Comparison of ENCODE assay signal across 31 cellular contexts in genomic region chr19:50221087-50221486, GRCh38. TPM values are rescaled to one million over a fixed set of nuclear protein-coding genes. Genes with fewer than 3 reads are reported as not detected.
DNase-seq lines count a peak whose midpoint lies in the region; ATAC-seq, FAIRE-seq and TF ChIP-seq lines count a peak whose summit lies in the region.
"Had no signal": no experiment of that assay in that cellular context is flagged by ENCODE, and none has a peak within 500 bp of the region (broad histone marks: within the 10 kb centered on the region; RNA-seq: fewer than 3 reads in every experiment).

No MANE protein-coding gene starts in this region.

- H3K36me3 ChIP-seq in HepG2 (replicated peaks in 1 of 2; ENCODE audit: control insufficient read depth in 1 of 2, insufficient read depth in 2 of 2, low read length in 2 of 2) (peaks cover 0 to 13% of the 10 kb centered on the region in 2 experiments; a peak in 2 of 5 replicates), right lobe of liver (peaks cover 0 to 22% (median 8%) of the 10 kb centered on the region in 4 donors), H1 (ENCODE audit: control insufficient read depth in 2 of 4, insufficient read depth in 4 of 4, low read length in 3 of 4) (peaks cover 0 to 12% (median 1%) of the 10 kb centered on the region in 4 experiments; a peak in 4 of 8 replicates), neuronal stem cell (replicated peaks in 1 of 2; ENCODE audit: control insufficient read depth in 2 of 2, insufficient read depth in 2 of 2, low read length in 2 of 2) (peaks cover 0 to 8% of the 10 kb centered on the region in 2 donors)
- H3K36me3 ChIP-seq: BE2C, BLaER1 had no signal

- H3K18ac ChIP-seq in H1 (ENCODE audit: extremely low read depth, low read length) (no peak overlapping the region), neuronal stem cell (ENCODE audit: low read length) (no peak overlapping the region)

- H2BK12ac ChIP-seq in H1 (ENCODE audit: low read depth, low read length), result no peak overlapping the region
- no peak overlapping the region for H2BK12ac ChIP-seq in neuronal stem cell (ENCODE audit: low read length)

- H3K9ac ChIP-seq in HepG2 (ENCODE audit: insufficient read depth, low read depth, low read length), result no peak overlapping the region
- no peak overlapping the region for H3K9ac ChIP-seq in H1 (replicated peaks in 1 of 4; ENCODE audit: extremely low read depth in 1 of 4, low read depth in 3 of 4, low read length in 3 of 4)
- no peak overlapping the region for H3K9ac ChIP-seq in neuronal stem cell (ENCODE audit: low read depth, low read length, poor library complexity)
- H3K9ac ChIP-seq: BLaER1 had no signal

- no peaks in the 10 kb centered on the region for H4K20me1 ChIP-seq in HepG2 (ENCODE audit: insufficient read depth, low read length)
- peaks cover 0 to 4% of the 10 kb centered on the region in 2 experiments for H4K20me1 ChIP-seq in H1 (replicated peaks in 1 of 2; ENCODE audit: control insufficient read depth in 1 of 2, insufficient read depth in 2 of 2, low read length in 2 of 2)
- H4K20me1 ChIP-seq: BLaER1 had no signal

- H3K14ac ChIP-seq in H1 (ENCODE audit: insufficient read length) (no peak overlapping the region), neuronal stem cell (ENCODE audit: low read length) (no peak overlapping the region)

- TF ChIP-seq CTCF in HepG2 (CRISPR knock-in tag; IDR thresholded peaks at IDR 0.05) (no peak), right lobe of liver (IDR thresholded peaks at IDR 0.05) (no peak), H1 (IDR thresholded peaks at IDR 0.05; ENCODE audit: control extremely low read depth in 1 of 3, insufficient read depth in 1 of 3, low read depth in 1 of 3, low read length in 3 of 3) (no peak)

- H3K4me1 ChIP-seq in HepG2 (ENCODE audit: insufficient read depth, low read length) (no peaks in the 10 kb centered on the region), right lobe of liver (no peaks in the 10 kb centered on the region), H1 (replicated peaks in 1 of 4; ENCODE audit: control insufficient read depth in 3 of 4, insufficient read depth in 4 of 4, low read length in 3 of 4) (no peaks in the 10 kb centered on the region), neuronal stem cell (ENCODE audit: control insufficient read depth in 2 of 2, insufficient read depth in 1 of 2, low read depth in 1 of 2, low read length in 2 of 2) (no peaks in the 10 kb centered on the region)
- H3K4me1 ChIP-seq: BE2C, BLaER1, Caco-2 had no signal

- CTCF ChIA-PET in HepG2 (lab: Yijun Ruan, JAX; ENCODE audit: low intra/inter-chr PET ratio, low total read pairs) (no interaction called here), H1 (lab: Charles Lee; ENCODE audit: partially characterized antibody) (interaction anchor here (0.9 to 2.3 kb wide), 3 partner anchors 13 to 55 kb away, joined by 3 to 5 read pairs (median 3); no protein-coding TSS in a partner anchor)

- BruUV-seq in HepG2 (replicated peaks; lab: Mats Ljungman, UMichigan), result no TSS peak

- H4K91ac ChIP-seq in H1 (replicated peaks; ENCODE audit: insufficient read length, low read length) (no peak overlapping the region), neuronal stem cell (ENCODE audit: low read depth, low read length, poor library complexity) (no peak overlapping the region)

- H2AFZ ChIP-seq in HepG2 (ENCODE audit: low read length), result no peak overlapping the region
- H2AFZ ChIP-seq in H1 (ENCODE audit: low read length), result no peak overlapping the region
- H2AFZ ChIP-seq in neuronal stem cell (ENCODE audit: low read length), result no peak overlapping the region

- no peak overlapping the region for H4K8ac ChIP-seq in H1 (ENCODE audit: extremely low read depth, insufficient read depth, low read length)
- peak overlapping the region; percentile 33 for H4K8ac ChIP-seq in neuronal stem cell (ENCODE audit: low read depth, low read length)

- no peak overlapping the region for H4K5ac ChIP-seq in H1 (ENCODE audit: insufficient read length, low read depth, low read length)

- POLR2A ChIA-PET in HepG2 (lab: Yijun Ruan, JAX) (no interaction called here), H1 (lab: Charles Lee; ENCODE audit: partially characterized antibody) (no interaction called here)

- H3K27ac ChIP-seq in HepG2 (ENCODE audit: extremely low read length, insufficient read depth, low read length), result no peak overlapping the region
- no peak overlapping the region for H3K27ac ChIP-seq in right lobe of liver
- no peak overlapping the region for H3K27ac ChIP-seq in H1 (ENCODE audit: low read depth, low read length)
- no peak overlapping the region for H3K27ac ChIP-seq in neuronal stem cell (replicated peaks; ENCODE audit: low read length)
- H3K27ac ChIP-seq: 22Rv1, BLaER1 had no signal

- no peak for TF ChIP-seq RAD21 in HepG2 (CRISPR knock-in tag; IDR thresholded peaks at IDR 0.05)
- no peak for TF ChIP-seq RAD21 in H1 (IDR thresholded peaks at IDR 0.05 in 1 of 2, conservative IDR thresholded peaks at IDR 0.05 in 1 of 2; ENCODE audit: low read depth in 2 of 2, low read length in 2 of 2)

- H2BK5ac ChIP-seq in H1 (ENCODE audit: low read depth, low read length), result no peak overlapping the region
- H2BK5ac ChIP-seq in neuronal stem cell (ENCODE audit: low read length), result no peak overlapping the region

- 62% methylated on average over 4 of the region's 7 CpGs for WGBS in HepG2 (ENCODE audit: low lambda C conversion rate)
- no CpG with 5 or more reads among the region's 7 CpGs for WGBS in right lobe of liver (ENCODE audit: insufficient coverage, low coverage, low lambda C conversion rate, missing lambda C conversion rate)
- WGBS in H1 (ENCODE audit: extremely low coverage in 1 of 2, insufficient coverage in 1 of 2, insufficient read length in 1 of 2, insufficient replicate concordance in 2 of 2, low coverage in 1 of 2, low lambda C conversion rate in 2 of 2, missing lambda C conversion rate in 1 of 2), 2 experiments, result 81% methylated on average over 7 of the region's 7 CpGs; no CpG with 5 or more reads in 1 of the 2 experiments
- no CpG with 5 or more reads among the region's 7 CpGs for WGBS in neuronal stem cell (ENCODE audit: extremely low coverage in 2 of 2, insufficient read length in 2 of 2, insufficient replicate concordance in 1 of 2), 2 donors

- in situ Hi-C loops in HepG2 (cut with HindIII; ENCODE audit: extremely low pct_ligation_motif_present, low pct_unique_long_range_greater_than_20kb), result no loop called here

- H3K4me3 ChIP-seq in HepG2 (replicated peaks in 1 of 3; ENCODE audit: insufficient read depth in 1 of 3, low read depth in 2 of 3, low read length in 3 of 3) (no peak overlapping the region), right lobe of liver (no peak overlapping the region), H1 (ENCODE audit: extremely low read depth in 1 of 4, insufficient read depth in 2 of 4, low read depth in 3 of 4, low read length in 4 of 4) (no peak overlapping the region), neuronal stem cell (ENCODE audit: low read length in 2 of 2) (no peak overlapping the region)
- H3K4me3 ChIP-seq: BLaER1, GM12878 had no signal

- H2AK5ac ChIP-seq in H1 (ENCODE audit: low read depth, low read length) (no peak overlapping the region), neuronal stem cell (ENCODE audit: low read depth, low read length) (no peak overlapping the region)

- H3K4ac ChIP-seq in H1 (replicated peaks; ENCODE audit: insufficient read length, low read depth, low read length), result no peak overlapping the region
- H3K4ac ChIP-seq in neuronal stem cell (ENCODE audit: low read length), result no peak overlapping the region

- TF ChIP-seq POLR2A in HepG2 (IDR thresholded peaks at IDR 0.05; ENCODE audit: insufficient read depth in 1 of 2, low read depth in 2 of 2, low read length in 2 of 2) (no peak), right lobe of liver (IDR thresholded peaks at IDR 0.05) (no peak), H1 (IDR thresholded peaks at IDR 0.05; ENCODE audit: control extremely low read depth in 1 of 2, low read depth in 2 of 2, low read length in 2 of 2) (no peak)

- no peak for FAIRE-seq in HepG2 (lab: Jason Lieb, UNC)
- FAIRE-seq in H1 (lab: Jason Lieb, UNC), result no peak
- FAIRE-seq: GM12878, GM12892, GM18507 had no signal

- H3K79me2 ChIP-seq in HepG2 (ENCODE audit: insufficient read depth, low read length) (no peaks in the 10 kb centered on the region), H1 (ENCODE audit: control insufficient read depth in 1 of 2, insufficient read depth in 2 of 2, low read length in 2 of 2) (no peaks in the 10 kb centered on the region)

- no peak overlapping the region for H3K23ac ChIP-seq in H1 (ENCODE audit: insufficient read length)
- no peak overlapping the region for H3K23ac ChIP-seq in neuronal stem cell (ENCODE audit: low read depth, low read length, poor library complexity)

- no peak overlapping the region for H2BK120ac ChIP-seq in H1 (replicated peaks; ENCODE audit: low read depth, low read length)
- H2BK120ac ChIP-seq in neuronal stem cell (ENCODE audit: low read depth, low read length), result no peak overlapping the region

- no peaks in the 10 kb centered on the region for H3K9me3 ChIP-seq in HepG2 (ENCODE audit: low read length)
- no peaks in the 10 kb centered on the region for H3K9me3 ChIP-seq in right lobe of liver
- no peaks in the 10 kb centered on the region for H3K9me3 ChIP-seq in H1 (ENCODE audit: insufficient read depth in 2 of 2, low read depth in 1 of 2, low read length in 1 of 2)
- peaks cover 0 to 9% of the 10 kb centered on the region in 2 donors for H3K9me3 ChIP-seq in neuronal stem cell (replicated peaks in 1 of 2; ENCODE audit: control insufficient read depth in 2 of 2, insufficient read depth in 1 of 2, low read depth in 1 of 2, low read length in 2 of 2)
- H3K9me3 ChIP-seq: BE2C, Caco-2 had no signal

- no peaks in the 10 kb centered on the region for H3K79me1 ChIP-seq in H1 (ENCODE audit: low read depth, low read length)
- no peaks in the 10 kb centered on the region for H3K79me1 ChIP-seq in neuronal stem cell (ENCODE audit: low read depth, low read length)

- no peak overlapping the region for H2BK20ac ChIP-seq in H1 (ENCODE audit: low read length)

- H2BK15ac ChIP-seq in H1 (ENCODE audit: low read length) (no peak overlapping the region), neuronal stem cell (ENCODE audit: low read length) (no peak overlapping the region)

- ATAC-seq in HepG2 (no peak), right lobe of liver (no peak)
- ATAC-seq: CD8-positive, alpha-beta T cell; GM12878 had no signal

- intact Hi-C loops in HepG2 (cut with micrococcal nuclease; ENCODE audit: unreplicated experiment) (no loop called here), right lobe of liver (cut with DNase I) (no loop called here)

- no peak for TF ChIP-seq EP300 in HepG2 (IDR thresholded peaks at IDR 0.05; ENCODE audit: low read depth in 2 of 2, low read length in 2 of 2)
- TF ChIP-seq EP300 in HepG2 (CRISPR knock-in tag; IDR thresholded peaks at IDR 0.05; ENCODE audit: borderline replicate concordance), result no peak
- no peak for TF ChIP-seq EP300 in H1 (IDR thresholded peaks at IDR 0.05; ENCODE audit: borderline replicate concordance in 1 of 2, low read depth in 2 of 2, low read length in 2 of 2)

- H3K23me2 ChIP-seq in H1 (ENCODE audit: low read depth, low read length), result no peaks in the 10 kb centered on the region

- H3K27me3 ChIP-seq in HepG2 (ENCODE audit: control insufficient read depth in 1 of 2, insufficient read depth in 2 of 2, low read length in 2 of 2), result no peaks in the 10 kb centered on the region
- H3K27me3 ChIP-seq in right lobe of liver, result no peaks in the 10 kb centered on the region
- no peaks in the 10 kb centered on the region for H3K27me3 ChIP-seq in H1 (replicated peaks in 1 of 4; ENCODE audit: control insufficient read depth in 3 of 4, extremely low read depth in 1 of 4, insufficient read depth in 3 of 4, low read length in 3 of 4)
- no peaks in the 10 kb centered on the region for H3K27me3 ChIP-seq in neuronal stem cell (ENCODE audit: control insufficient read depth in 3 of 3, insufficient read depth in 3 of 3, low read depth in 1 of 3, low read length in 3 of 3)
- H3K27me3 ChIP-seq: BE2C, BLaER1 had no signal

- no peak for DNase-seq in HepG2 (ENCODE audit: low spot score)
- no peak for DNase-seq in right lobe of liver
- DNase-seq in H1 (ENCODE audit: low read depth in 1 of 2, low spot score in 2 of 2), result no peak
- DNase-seq in neuronal stem cell (ENCODE audit: low spot score), result no peak
- DNase-seq in NCI-H187 treated with DMSO at 0.1 percent for 48 hours (lab: John Stamatoyannopoulos, UW), result no peak
- DNase-seq in NCI-H2171 treated with DMSO at 0.1 percent for 48 hours (lab: John Stamatoyannopoulos, UW), result no peak
- no peak for DNase-seq in D341Med (ENCODE audit: low spot score)
- DNase-seq: ACHN; BE2C; C1 segment of cervical spinal cord; Caco-2; Calu3; CD4-positive, alpha-beta T cell; CD8-positive, alpha-beta T cell; DMS 273 treated with DMSO at 0.1 percent for 48 hours; DMS153; DMS53; DMS79; DND-41; EL; GDM1 had no signal

- H3K56ac ChIP-seq in H1 (replicated peaks; ENCODE audit: insufficient read length, low read depth, low read length), result no peak overlapping the region

- no peak overlapping the region for H3K4me2 ChIP-seq in HepG2 (ENCODE audit: low read depth, low read length)
- H3K4me2 ChIP-seq in H1 (ENCODE audit: insufficient read depth in 1 of 2, low read depth in 2 of 2, low read length in 2 of 2), result no peak overlapping the region
- no peak overlapping the region for H3K4me2 ChIP-seq in neuronal stem cell (ENCODE audit: insufficient read depth, low read length, poor library complexity, severe bottlenecking)
- H3K4me2 ChIP-seq: BLaER1 had no signal

RNA-seq across cellular contexts. Expression of gene MYH14, which starts 17.7 kb away (rescaled TPM):
- total RNA-seq in HepG2 (2016; rRNA removed; fragmentation: Illumina TruSeq; extraction: Trizol) (5.5 and 6.4 TPM in 2 replicates), right lobe of liver (10 to 100 TPM; 49.1 to 89.0 (median 65.8) TPM)
- total RNA-seq in HepG2 (2016; cell fraction: cytosol; rRNA removed; fragmentation: Illumina TruSeq; extraction: Trizol; ENCODE audit: low read depth), result 0.53 and 0.61 TPM in 2 replicates
- 4.9 and 6.5 TPM in 2 replicates for total RNA-seq in HepG2 (2016; cell fraction: insoluble cytoplasmic fraction; rRNA removed; fragmentation: Illumina TruSeq; extraction: Trizol)
- 2.1 and 2.4 TPM in 2 replicates for total RNA-seq in HepG2 (2016; cell fraction: membrane; rRNA removed; fragmentation: Illumina TruSeq; extraction: Trizol)
- 4.0 and 5.6 TPM in 2 replicates for total RNA-seq in HepG2 (2016; cell fraction: nucleus; rRNA removed; fragmentation: Illumina TruSeq; extraction: Trizol)
- polyA plus RNA-seq in HepG2 (2011; rRNA removed) (5.8 and 8.0 TPM in 2 replicates), H1 (2011; rRNA removed) (17.3 and 25.3 TPM in 2 replicates)
- polyA plus RNA-seq in HepG2 (2011; cell fraction: cytosol; rRNA removed), result 5.0 and 5.4 TPM in 2 replicates
- 15.1 and 15.8 TPM in 2 replicates for polyA plus RNA-seq in HepG2 (2011; cell fraction: nucleus; rRNA removed)
- polyA plus RNA-seq in HepG2 (2012), result 5.1 and 8.9 TPM in 2 replicates
- polyA plus RNA-seq in HepG2 (2016; cell fraction: cytosol; fragmentation: Illumina TruSeq; extraction: Trizol; ENCODE audit: low read depth), result 0.88 and 1.1 TPM in 2 replicates
- 6.6 and 11.4 TPM in 2 replicates for polyA plus RNA-seq in HepG2 (2016; cell fraction: insoluble cytoplasmic fraction; fragmentation: Illumina TruSeq; extraction: Trizol; ENCODE audit: low read depth)
- 1.4 and 1.7 TPM in 2 replicates for polyA plus RNA-seq in HepG2 (2016; cell fraction: membrane; fragmentation: Illumina TruSeq; extraction: Trizol; ENCODE audit: low read depth)
- polyA plus RNA-seq in HepG2 (2016; cell fraction: nucleus; fragmentation: Illumina TruSeq; extraction: Trizol; ENCODE audit: insufficient read depth, low read depth), result 14.3 and 14.6 TPM in 2 replicates
- 22.4 TPM in 1 of 2 replicates, not detected in the other for polyA minus RNA-seq in HepG2 (2011; rRNA and poly(A)+ RNA removed; ENCODE audit: low replicate concordance)
- 11.9 and 12.9 TPM in 2 replicates for polyA minus RNA-seq in HepG2 (2011; cell fraction: cytosol; rRNA and poly(A)+ RNA removed)
- polyA minus RNA-seq in HepG2 (2011; cell fraction: nucleus; rRNA and poly(A)+ RNA removed), result 9.0 TPM in 2 replicates
- 25.7 and 28.6 TPM in 2 replicates for total RNA-seq in H1 (2021; fragmentation: NEBNext Ultra II Directional; extraction: Animal tissue kit (Norgen Biotek cat#: 25700))
- 19.4 TPM for polyA plus RNA-seq in H1 (2011; cell fraction: cytosol; rRNA removed)
- 34.3 TPM for polyA plus RNA-seq in H1 (2011; cell fraction: nucleus; rRNA removed)
- 13.5 to 25.2 TPM (median 23.2 TPM) in 4 replicates for polyA plus RNA-seq in H1 (2012, experiment 1 of 2)
- 12.8 TPM for polyA plus RNA-seq in H1 (2012, experiment 2 of 2)
- polyA plus RNA-seq in H1 (2013, experiment 1 of 2), result 11.0 TPM
- 10.4 TPM for polyA plus RNA-seq in H1 (2013, experiment 2 of 2)
- polyA minus RNA-seq in H1 (2011; rRNA and poly(A)+ RNA removed), result 16.9 and 19.5 TPM in 2 replicates
- polyA minus RNA-seq in H1 (2011; cell fraction: cytosol; rRNA and poly(A)+ RNA removed), result 19.5 TPM
- 26.9 TPM for polyA minus RNA-seq in H1 (2011; cell fraction: nucleus; rRNA and poly(A)+ RNA removed)
- polyA plus RNA-seq in neuronal stem cell (2013, experiment 1 of 2), result 4.1 TPM
- 4.0 TPM for polyA plus RNA-seq in neuronal stem cell (2013, experiment 2 of 2)
- total RNA-seq: CD4-positive, alpha-beta T cell; CD8-positive, alpha-beta T cell had no signal
- polyA plus RNA-seq: AG04450 had no signal

RNA-seq across cellular contexts. Expression of gene IZUMO2, which starts 58.0 kb away (rescaled TPM):
- total RNA-seq in HepG2 (2016; rRNA removed; fragmentation: Illumina TruSeq; extraction: Trizol) (not detected in 2 replicates), right lobe of liver (not detected)
- total RNA-seq in HepG2 (2016; cell fraction: cytosol; rRNA removed; fragmentation: Illumina TruSeq; extraction: Trizol; ENCODE audit: low read depth), result not detected in 2 replicates
- not detected in 2 replicates for total RNA-seq in HepG2 (2016; cell fraction: insoluble cytoplasmic fraction; rRNA removed; fragmentation: Illumina TruSeq; extraction: Trizol)
- not detected in 2 replicates for total RNA-seq in HepG2 (2016; cell fraction: membrane; rRNA removed; fragmentation: Illumina TruSeq; extraction: Trizol)
- not detected in 2 replicates for total RNA-seq in HepG2 (2016; cell fraction: nucleus; rRNA removed; fragmentation: Illumina TruSeq; extraction: Trizol)
- polyA plus RNA-seq in HepG2 (2011; rRNA removed) (not detected in 2 replicates), H1 (2011; rRNA removed) (1.9 TPM in 2 replicates)
- polyA plus RNA-seq in HepG2 (2011; cell fraction: cytosol; rRNA removed), result not detected in 2 replicates
- polyA plus RNA-seq in HepG2 (2011; cell fraction: nucleus; rRNA removed), result not detected in 2 replicates
- polyA plus RNA-seq in HepG2 (2012), result not detected in 2 replicates
- not detected in 2 replicates for polyA plus RNA-seq in HepG2 (2016; cell fraction: cytosol; fragmentation: Illumina TruSeq; extraction: Trizol; ENCODE audit: low read depth)
- not detected in 2 replicates for polyA plus RNA-seq in HepG2 (2016; cell fraction: insoluble cytoplasmic fraction; fragmentation: Illumina TruSeq; extraction: Trizol; ENCODE audit: low read depth)
- not detected in 2 replicates for polyA plus RNA-seq in HepG2 (2016; cell fraction: membrane; fragmentation: Illumina TruSeq; extraction: Trizol; ENCODE audit: low read depth)
- not detected in 2 replicates for polyA plus RNA-seq in HepG2 (2016; cell fraction: nucleus; fragmentation: Illumina TruSeq; extraction: Trizol; ENCODE audit: insufficient read depth, low read depth)
- polyA minus RNA-seq in HepG2 (2011; rRNA and poly(A)+ RNA removed; ENCODE audit: low replicate concordance), result not detected in 2 replicates
- polyA minus RNA-seq in HepG2 (2011; cell fraction: cytosol; rRNA and poly(A)+ RNA removed), result not detected in 2 replicates
- polyA minus RNA-seq in HepG2 (2011; cell fraction: nucleus; rRNA and poly(A)+ RNA removed), result not detected in 2 replicates
- total RNA-seq in H1 (2021; fragmentation: NEBNext Ultra II Directional; extraction: Animal tissue kit (Norgen Biotek cat#: 25700)), result 0.94 and 1.7 TPM in 2 replicates
- polyA plus RNA-seq in H1 (2011; cell fraction: cytosol; rRNA removed), result 2.3 TPM
- polyA plus RNA-seq in H1 (2011; cell fraction: nucleus; rRNA removed), result 2.6 TPM
- 1.4 to 3.6 TPM (median 2.6 TPM) in 4 replicates for polyA plus RNA-seq in H1 (2012, experiment 1 of 2)
- 1.4 TPM for polyA plus RNA-seq in H1 (2012, experiment 2 of 2)
- polyA plus RNA-seq in H1 (2013, experiment 1 of 2), result 2.1 TPM
- polyA plus RNA-seq in H1 (2013, experiment 2 of 2), result 2.2 TPM
- polyA minus RNA-seq in H1 (2011; rRNA and poly(A)+ RNA removed), result 0.66 TPM in 1 of 2 replicates, not detected in the other
- 2.3 TPM for polyA minus RNA-seq in H1 (2011; cell fraction: cytosol; rRNA and poly(A)+ RNA removed)
- not detected for polyA minus RNA-seq in H1 (2011; cell fraction: nucleus; rRNA and poly(A)+ RNA removed)
- 1.7 TPM for polyA plus RNA-seq in neuronal stem cell (2013, experiment 1 of 2)
- polyA plus RNA-seq in neuronal stem cell (2013, experiment 2 of 2), result 1.9 TPM
- total RNA-seq: A172; A673; Caco-2; Calu3; CD4-positive, alpha-beta T cell; CD8-positive, alpha-beta T cell; Daoy; G401; GM12878 had no signal
- polyA plus RNA-seq: AG04450, GM12878 had no signal

Comparison
In these comparisons a context has a peak if more than half of its experiments do, and no peak if none do; other contexts are left out.
1. Of the 41 proteins assayed by ChIP-seq in both HepG2 and H1: peak only in HepG2: none; only in H1: KDM1A; in both: none; in neither: 40.